27 cellular contexts compared by ENCODE assay signal in genomic region chrX:72016881-72017783, GRCh38.
"Had no signal": no experiment of that assay in that cellular context is flagged by ENCODE, and none has a peak within 500 bp of the region (broad histone marks: within the 10 kb centered on the region; RNA-seq: fewer than 3 reads in every experiment).

No MANE protein-coding gene starts in this region.

- H3K4me3 ChIP-seq: hepatocyte, right lobe of liver had no signal

- H3K36me3 ChIP-seq: brain microvascular endothelial cell, gastrocnemius medialis, right lobe of liver, thoracic aorta, upper lobe of left lung, WERI-Rb-1 had no signal

- ATAC-seq: activated CD4-positive, CD25-positive, alpha-beta regulatory T cell treated with anti-CD3 and anti-CD28 coated beads, Interleukin-2, amount 50 U/mL, for 24 hours; left colon; natural killer cell treated with Interleukin-12 subunit alpha and Interleukin-12 subunit beta and Interleukin-15 and Interleukin-18, amount 100 ng/mL, for 72 hours had no signal

- H3K9me3 ChIP-seq: gastrocnemius medialis, right lobe of liver, thoracic aorta, upper lobe of left lung had no signal

- H3K27me3 ChIP-seq: hepatocyte, right lobe of liver had no signal

- H3K27ac ChIP-seq: brain microvascular endothelial cell, right lobe of liver had no signal

- H3K4me1 ChIP-seq: gastrocnemius medialis, right lobe of liver had no signal

- DNase-seq: activated CD4-positive, alpha-beta T cell treated with anti-CD3 and anti-CD28 coated beads for 48 hours; activated CD4-positive, alpha-beta T cell treated with anti-CD3 and anti-CD28 coated beads, Interleukin-2, amount 50 U/mL, for 48 hours; activated CD8-positive, alpha-beta memory T cell treated with anti-CD3 and anti-CD28 coated beads, Interleukin-2, amount 50 U/mL, for 48 hours; activated gamma-delta T cell; activated naive CD4-positive, alpha-beta T cell treated with anti-CD3 and anti-CD28 coated beads, Interleukin-2, amount 50 U/mL, for 16 hours; activated T-cell treated with anti-CD3 and anti-CD28 coated beads, Interleukin-2, amount 50 U/mL, for 24 hours; amniotic stem cell; brain microvascular endothelial cell; caudate nucleus; dermis blood vessel endothelial cell; effector CD8-positive, alpha-beta T cell; erythroblast; gastrocnemius medialis; glutamatergic neuron; kidney; left colon; posterior cingulate gyrus; right lobe of liver; stimulated activated CD4-positive, alpha-beta T cell treated with anti-CD3 and anti-CD28 coated beads, Interleukin-4, amount 100 ng/mL, for 1 hour; SW 1271; T-helper 9 cell; upper lobe of left lung; WERI-Rb-1 had no signal
